Comparison of ENCODE assay signal across 2 cellular contexts in genomic region chr20:38023181-38024085, GRCh38.
TF ChIP-seq lines count a peak whose summit lies in the region.

No MANE protein-coding gene starts in this region.

TF ChIP-seq in WTC11, 78 proteins besides CTCF, POLR2A, EP300 and RAD21:
- peak; percentile 82 for TF ChIP-seq GABPB1 (CRISPR knock-in tag; IDR thresholded peaks at IDR 0.05)
- TF ChIP-seq ZNF512 (CRISPR knock-in tag; IDR thresholded peaks at IDR 0.05; ENCODE audit: borderline replicate concordance) = no peak
- no peak for TF ChIP-seq ZSCAN18 (CRISPR knock-in tag; IDR thresholded peaks at IDR 0.05)
- no peak for TF ChIP-seq USF1 (CRISPR knock-in tag; IDR thresholded peaks at IDR 0.05)

TF ChIP-seq in HepG2, 621 proteins besides CTCF, POLR2A, EP300 and RAD21 (continues in another document):
- TF ChIP-seq SOX5 (CRISPR knock-in tag; IDR thresholded peaks at IDR 0.05; ENCODE audit: borderline replicate concordance) (0 out of 2 replicates have a peak, but pooled peaks have one; percentile 7), HMG20A (CRISPR knock-in tag; IDR thresholded peaks at IDR 0.05; ENCODE audit: borderline replicate concordance) (peak; percentile 31; the same call in 1 of the 2 replicates), SALL1 (CRISPR knock-in tag; IDR thresholded peaks at IDR 0.05) (no peak), DRAP1 (CRISPR knock-in tag; IDR thresholded peaks at IDR 0.05) (0 out of 2 replicates have a peak, but pooled peaks have one; percentile 9), NBN (conservative IDR thresholded peaks at IDR 0.05) (no peak), ZNF331 (CRISPR knock-in tag; IDR thresholded peaks at IDR 0.05) (0 out of 2 replicates have a peak, but pooled peaks have one; percentile 36), MAF1 (CRISPR knock-in tag; IDR thresholded peaks at IDR 0.05; ENCODE audit: borderline replicate concordance) (0 out of 2 replicates have a peak, but pooled peaks have one; percentile 28), SIX1 (CRISPR knock-in tag; IDR thresholded peaks at IDR 0.05; ENCODE audit: borderline replicate concordance) (peak; percentile 75; the same call in 1 of the 2 replicates), ZBTB14 (CRISPR knock-in tag; IDR thresholded peaks at IDR 0.05) (no peak), PPARG (CRISPR knock-in tag; conservative IDR thresholded peaks at IDR 0.05) (0 out of 2 replicates have a peak, but pooled peaks have one; percentile 4), ASH2L (IDR thresholded peaks at IDR 0.05; ENCODE audit: insufficient read length, low read depth, low read length) (no peak), ATF3 (CRISPR knock-in tag; IDR thresholded peaks at IDR 0.05) (0 out of 2 replicates have a peak, but pooled peaks have one; percentile 27), ZBTB25 (CRISPR knock-in tag; IDR thresholded peaks at IDR 0.05) (0 out of 2 replicates have a peak, but pooled peaks have one; percentile 27), FOXJ3 (CRISPR knock-in tag; IDR thresholded peaks at IDR 0.05; ENCODE audit: borderline replicate concordance) (0 out of 2 replicates have a peak, but pooled peaks have one; percentile 36), ZNF780A (CRISPR knock-in tag; IDR thresholded peaks at IDR 0.05) (peak; percentile 51; the same call in 1 of the 2 replicates), GTF3A (CRISPR knock-in tag; conservative IDR thresholded peaks at IDR 0.05) (no peak), RFXANK (CRISPR knock-in tag; IDR thresholded peaks at IDR 0.05) (0 out of 2 replicates have a peak, but pooled peaks have one; percentile 62), KLF16 (CRISPR knock-in tag; IDR thresholded peaks at IDR 0.05) (peak in 1 of 2 experiments; percentile 61; a peak in 1 of 4 replicates), ELF3 (CRISPR knock-in tag; IDR thresholded peaks at IDR 0.05) (0 out of 2 replicates have a peak, but pooled peaks have one; percentile 7), SMAD3 (CRISPR knock-in tag; IDR thresholded peaks at IDR 0.05) (peak; percentile 64; the same call in 1 of the 2 replicates), GATAD2A (CRISPR knock-in tag; IDR thresholded peaks at IDR 0.05) (peak; percentile 82), NFYB (CRISPR knock-in tag; IDR thresholded peaks at IDR 0.05) (no peak), ZGPAT (CRISPR knock-in tag; IDR thresholded peaks at IDR 0.05) (peak; percentile 35; the same call in 1 of the 2 replicates), RBFOX2 (IDR thresholded peaks at IDR 0.05; ENCODE audit: low read depth, low read length) (no peak; the same call in 1 of the 2 replicates), ZNF761 (CRISPR knock-in tag; conservative IDR thresholded peaks at IDR 0.05) (peak; percentile 97), CENPBD1 (CRISPR knock-in tag; IDR thresholded peaks at IDR 0.05; ENCODE audit: borderline replicate concordance, low read depth) (0 out of 2 replicates have a peak, but pooled peaks have one; percentile 31), CEBPB (IDR thresholded peaks at IDR 0.05; ENCODE audit: borderline replicate concordance, low read depth, low read length) (peak; percentile 69; the same call in 1 of the 2 replicates), ZNF430 (CRISPR knock-in tag; IDR thresholded peaks at IDR 0.05) (no peak), HNF4G (IDR thresholded peaks at IDR 0.05; ENCODE audit: borderline replicate concordance, low read depth, low read length) (peak; percentile 35; the same call in 1 of the 2 replicates), HNF4G (CRISPR knock-in tag; IDR thresholded peaks at IDR 0.05; ENCODE audit: borderline replicate concordance, low read depth) (no peak), ZNF281 (CRISPR knock-in tag; IDR thresholded peaks at IDR 0.05; ENCODE audit: borderline replicate concordance) (peak; percentile 41; the same call in 1 of the 2 replicates), FOXP1 (IDR thresholded peaks at IDR 0.05) (no peak), FOXP1 (CRISPR knock-in tag; IDR thresholded peaks at IDR 0.05) (peak; percentile 25; the same call in 1 of the 2 replicates), ZNF740 (CRISPR knock-in tag; IDR thresholded peaks at IDR 0.05) (0 out of 2 replicates have a peak, but pooled peaks have one; percentile 69), ZSCAN9 (CRISPR knock-in tag; IDR thresholded peaks at IDR 0.05; ENCODE audit: borderline replicate concordance) (0 out of 2 replicates have a peak, but pooled peaks have one; percentile 30), BCLAF1 (IDR thresholded peaks at IDR 0.05) (no peak), TAF1 (CRISPR knock-in tag; IDR thresholded peaks at IDR 0.05) (0 out of 2 replicates have a peak, but pooled peaks have one; percentile 10), RXRB (CRISPR knock-in tag; IDR thresholded peaks at IDR 0.05; ENCODE audit: borderline replicate concordance) (no peak), ARID5B (CRISPR knock-in tag; IDR thresholded peaks at IDR 0.05) (peak; percentile 52; the same call in 1 of the 2 replicates), IKZF4 (CRISPR knock-in tag; IDR thresholded peaks at IDR 0.05; ENCODE audit: borderline replicate concordance, low read depth, not compliant biosample characterization) (no peak), CEBPG (CRISPR knock-in tag; IDR thresholded peaks at IDR 0.05) (peak; percentile 81)
